In the genomic region with DNA sequence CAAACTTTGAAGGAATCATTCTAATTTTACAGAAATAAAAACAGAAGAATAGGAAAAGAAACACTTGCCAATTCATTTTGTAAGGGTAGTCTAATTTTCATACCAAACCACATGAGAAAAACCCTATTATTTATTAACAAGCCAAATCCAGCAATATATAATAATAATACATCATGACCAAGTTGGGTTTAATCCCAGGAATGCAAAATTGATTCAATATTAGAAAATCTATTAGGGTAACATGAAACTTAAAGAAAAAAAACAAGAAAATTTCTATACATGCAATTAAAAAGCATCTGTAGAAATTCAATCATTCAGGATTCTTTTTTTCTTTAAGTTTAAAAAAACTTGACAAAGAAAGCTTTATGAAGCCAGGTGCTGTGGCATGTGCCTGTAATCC, we compare ENCODE assay signal across 1 cellular context.
A peak's percentile ranks its signal among the peaks of the same experiment; 100 is the strongest.
TF ChIP-seq lines count a peak whose summit lies in the region.

No MANE protein-coding gene starts in this region.

TF ChIP-seq in K562, 482 proteins besides CTCF, POLR2A, EP300 and RAD21 (continued from another document):
- TF ChIP-seq ZNF407 (IDR thresholded peaks at IDR 0.05; ENCODE audit: low read depth) (no peak), CBX3 (IDR thresholded peaks at IDR 0.05; ENCODE audit: borderline replicate concordance in 1 of 2, low read length in 2 of 2) (no peak), SREBF1 (IDR thresholded peaks at IDR 0.05; ENCODE audit: borderline replicate concordance, low read depth, low read length) (no peak), LARP7 (IDR thresholded peaks at IDR 0.05) (no peak), RBM39 (optimal IDR thresholded peaks at IDR 0.05; ENCODE audit: low read depth, low read length) (no peak), MLX (CRISPR knock-in tag; conservative IDR thresholded peaks at IDR 0.05) (no peak), SP1 (CRISPR knock-in tag; IDR thresholded peaks at IDR 0.05) (no peak), TEAD1 (CRISPR knock-in tag; IDR thresholded peaks at IDR 0.05) (no peak), FOXA3 (CRISPR knock-in tag; conservative IDR thresholded peaks at IDR 0.05 in 1 of 2, IDR thresholded peaks at IDR 0.05 in 1 of 2) (no peak), YY1 (IDR thresholded peaks at IDR 0.05; ENCODE audit: borderline replicate concordance in 1 of 3, control insufficient read depth in 1 of 3, extremely low read depth in 1 of 3, insufficient read depth in 3 of 3, insufficient read length in 1 of 3, insufficient replicate concordance in 2 of 3, low read depth in 1 of 3, low read length in 2 of 3) (no peak), ZBTB7A (IDR thresholded peaks at IDR 0.05; ENCODE audit: borderline replicate concordance, control insufficient read depth, low read depth, low read length) (no peak), BCLAF1 (IDR thresholded peaks at IDR 0.05; ENCODE audit: borderline replicate concordance in 1 of 2, control insufficient read depth in 1 of 2, low read depth in 2 of 2, low read length in 1 of 2) (no peak), SP2 (IDR thresholded peaks at IDR 0.05; ENCODE audit: extremely low read depth, low read depth, low read length, poor library complexity, severe bottlenecking) (no peak), PRMT5 (CRISPR knock-in tag; IDR thresholded peaks at IDR 0.05) (no peak), NCOA1 (IDR thresholded peaks at IDR 0.05; ENCODE audit: low read depth) (no peak), E2F3 (CRISPR knock-in tag; IDR thresholded peaks at IDR 0.05) (no peak), ARID3A (IDR thresholded peaks at IDR 0.05; ENCODE audit: borderline replicate concordance, low read depth, low read length) (no peak), HDGF (IDR thresholded peaks at IDR 0.05) (no peak), HNRNPLL (IDR thresholded peaks at IDR 0.05; ENCODE audit: low read depth, low read length, poor library complexity, severe bottlenecking) (no peak), SIN3A (IDR thresholded peaks at IDR 0.05; ENCODE audit: borderline replicate concordance in 2 of 2, control insufficient read depth in 1 of 2, low read depth in 2 of 2, low read length in 2 of 2) (no peak), HDAC3 (IDR thresholded peaks at IDR 0.05; ENCODE audit: borderline replicate concordance, partially characterized antibody) (no peak), TBP (optimal IDR thresholded peaks at IDR 0.05; ENCODE audit: low read depth, low read length) (no peak)
- TF ChIP-seq, protein P1, sequence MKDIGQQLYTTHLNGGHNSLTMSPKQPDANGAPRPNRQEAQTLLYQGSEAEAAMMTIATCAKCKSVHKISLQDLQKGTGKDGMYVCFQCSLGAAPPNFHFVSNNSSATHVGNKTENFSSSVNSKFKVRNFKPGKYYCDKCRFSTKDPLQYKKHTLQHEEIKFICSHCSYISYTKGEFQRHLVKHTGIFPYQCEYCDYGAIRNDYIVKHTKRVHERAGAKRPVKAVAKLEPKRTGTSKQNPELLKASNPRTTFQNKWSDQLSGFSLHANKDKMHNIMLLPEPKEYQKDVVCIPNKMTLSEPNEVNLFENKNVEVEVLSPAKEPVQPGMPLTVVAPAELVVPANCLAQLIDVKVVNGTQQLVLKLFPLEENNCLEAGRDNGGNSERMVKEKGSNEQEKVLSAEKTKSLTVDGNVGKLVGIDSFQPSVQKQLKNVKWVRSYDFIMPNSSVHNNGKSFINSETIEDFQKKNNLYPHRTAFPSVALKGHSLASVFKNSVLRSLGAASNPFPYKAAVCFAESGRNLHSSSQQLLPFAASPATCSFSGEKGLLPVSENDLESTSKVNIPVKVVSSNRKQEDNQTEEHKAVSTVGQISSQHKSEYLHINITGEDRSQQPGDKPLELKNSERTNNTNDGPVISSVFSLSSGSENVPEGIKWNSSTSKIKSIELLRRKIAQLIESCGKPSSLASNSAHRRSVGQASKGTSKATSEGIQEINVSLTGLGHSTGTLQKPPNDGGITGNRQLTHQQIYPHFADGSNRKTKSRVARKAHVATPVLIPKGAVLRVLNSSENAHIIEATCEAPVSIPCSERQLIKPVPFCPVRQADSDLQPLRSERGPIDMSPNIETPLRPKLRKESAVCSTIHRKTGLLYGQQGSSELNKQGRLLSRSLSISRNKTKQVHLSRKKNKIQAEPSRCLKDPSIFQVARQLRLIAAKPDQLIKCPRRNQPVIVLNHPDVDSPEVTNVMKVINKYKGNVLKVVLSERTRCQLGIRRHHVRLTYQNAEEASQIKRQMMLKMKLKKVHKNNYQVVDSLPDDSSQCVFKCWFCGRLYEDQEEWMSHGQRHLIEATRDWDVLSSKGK (CRISPR knock-in tag; IDR thresholded peaks at IDR 0.05): peak; percentile 81; the same call in 1 of the 2 replicates
